28 cellular contexts compared by ENCODE assay signal in the genomic region with DNA sequence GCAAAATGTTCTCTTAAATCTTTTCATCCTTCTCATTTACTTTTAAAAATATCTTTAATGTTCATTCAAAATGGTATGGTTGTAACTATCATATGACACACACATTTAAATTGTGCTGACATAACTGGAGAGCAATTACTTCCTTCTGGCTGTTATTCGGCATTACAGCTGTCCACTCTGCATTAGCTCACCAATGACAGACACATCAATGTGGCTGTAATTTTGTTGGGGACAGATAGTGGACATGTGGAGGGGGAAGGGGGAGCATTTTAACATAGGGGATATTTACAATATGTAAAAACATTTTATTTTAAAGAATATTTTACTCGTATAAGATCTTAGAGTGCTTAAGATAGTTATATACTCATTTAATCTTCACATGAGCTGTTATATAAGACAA.
"Had no signal": no experiment of that assay in that cellular context is flagged by ENCODE, and none has a peak within 500 bp of the region (broad histone marks: within the 10 kb centered on the region; RNA-seq: fewer than 3 reads in every experiment).

No MANE protein-coding gene starts in this region.

- H3K27me3 ChIP-seq: colonic mucosa, foreskin keratinocyte, gastroesophageal sphincter, heart left ventricle, hepatocyte, neural progenitor cell, right atrium auricular region, thyroid gland had no signal

- H3K27ac ChIP-seq: colonic mucosa, epithelial cell of prostate, foreskin keratinocyte, gastroesophageal sphincter, heart left ventricle, hepatocyte, neural progenitor cell, parathyroid adenoma, prostate gland, right atrium auricular region, thyroid gland had no signal

- FAIRE-seq: kidney had no signal

- H2AFZ ChIP-seq: hepatocyte, neural progenitor cell, parathyroid adenoma had no signal

- H3K36me3 ChIP-seq: colonic mucosa, neural progenitor cell, prostate gland, right atrium auricular region, thyroid gland had no signal

- ATAC-seq: esophagus mucosa; foreskin keratinocyte; gastroesophageal sphincter; heart left ventricle; left cardiac atrium; naive thymus-derived CD4-positive, alpha-beta T cell; sciatic nerve; stimulated activated naive CD8-positive, alpha-beta T cell treated with anti-CD3 and anti-CD28 coated beads, Interleukin-15, amount 100 ng/mL, for 72 hours had no signal

- H3K9ac ChIP-seq: neural progenitor cell, parathyroid adenoma had no signal

- H3K4me2 ChIP-seq: hepatocyte, neural progenitor cell, smooth muscle cell had no signal

- DNase-seq: colonic mucosa; effector CD8-positive, alpha-beta T cell; endodermal cell; foreskin keratinocyte; heart left ventricle; kidney; left cardiac atrium; mesenchymal stem cell; naive thymus-derived CD4-positive, alpha-beta T cell; stimulated activated CD4-positive, alpha-beta T cell treated with anti-CD3 and anti-CD28 coated beads, Interleukin-12 subunit alpha, Interleukin-12 subunit beta, amount 100 ng/mL, for 4 hours; stimulated activated CD4-positive, alpha-beta T cell treated with anti-CD3 and anti-CD28 coated beads, Interleukin-1b, Interleukin-23, amount 100 ng/mL, for 48 hours; stimulated activated CD4-positive, alpha-beta T cell treated with anti-CD3 and anti-CD28 coated beads, Interleukin-4, amount 100 ng/mL, for 1 hour; stimulated activated CD8-positive, alpha-beta memory T cell treated with anti-CD3 and anti-CD28 coated beads, Interleukin-4, amount 100 ng/mL, for 48 hours; stimulated activated naive CD4-positive, alpha-beta T cell; stimulated activated naive CD8-positive, alpha-beta T cell treated with anti-CD3 and anti-CD28 coated beads, Interleukin-15, amount 100 ng/mL, for 72 hours; thyroid gland; trophoblast cell had no signal

- H3K79me2 ChIP-seq: hepatocyte, parathyroid adenoma had no signal

- H3K4me1 ChIP-seq: colonic mucosa, neural progenitor cell, parathyroid adenoma, prostate gland had no signal

- H3K9me3 ChIP-seq: colonic mucosa, gastroesophageal sphincter, heart left ventricle, prostate gland, right atrium auricular region, thyroid gland had no signal

- H3K4me3 ChIP-seq: colonic mucosa, gastroesophageal sphincter, heart left ventricle, hepatocyte, lung, neural progenitor cell, prostate gland, right atrium auricular region, smooth muscle cell, thyroid gland had no signal
